In the genomic region with DNA sequence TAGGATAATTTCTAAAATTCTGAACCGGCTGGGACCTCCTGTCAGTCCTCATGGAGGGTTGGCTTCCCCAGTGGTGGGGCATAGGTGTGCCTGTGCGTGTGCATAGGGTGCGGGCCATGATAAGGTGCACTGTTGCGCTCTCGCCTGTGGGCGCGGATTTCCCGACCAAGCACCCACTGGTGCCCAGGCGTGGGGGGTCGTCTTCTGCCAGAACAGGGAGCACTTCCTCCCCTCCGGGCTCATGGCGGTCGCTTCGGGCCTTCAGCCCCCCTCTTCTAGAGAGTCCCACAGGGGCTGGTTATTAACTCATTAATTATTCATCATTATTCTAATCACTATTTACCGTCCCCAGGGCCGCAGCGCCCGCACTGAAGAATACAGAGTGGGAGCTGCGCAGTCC, we compare ENCODE assay signal across 24 cellular contexts. TPM values are rescaled to one million over a fixed set of nuclear protein-coding genes. Genes with fewer than 3 reads are reported as not detected.
"Had no signal": no experiment of that assay in that cellular context is flagged by ENCODE, and none has a peak within 500 bp of the region (broad histone marks: within the 10 kb centered on the region; RNA-seq: fewer than 3 reads in every experiment).

No MANE protein-coding gene starts in this region.

- H3K4me3 ChIP-seq: heart left ventricle, ovary, right lobe of liver, spleen had no signal

- DNase-seq: cerebellar nuclear complex; foreskin melanocyte; heart left ventricle; hippocampal formation; left colon; left ventricle myocardium superior; mesendoderm; naive thymus-derived CD4-positive, alpha-beta T cell; ovary; spleen; stimulated activated CD4-positive, alpha-beta T cell treated with anti-CD3 and anti-CD28 coated beads, Interleukin-15, amount 100 ng/mL, for 24 hours; stimulated activated CD4-positive, alpha-beta T cell treated with anti-CD3 and anti-CD28 coated beads, Interleukin-2, amount 100 ng/mL, for 24 hours; stimulated activated naive CD4-positive, alpha-beta T cell; trophoblast cell had no signal

- H3K9me3 ChIP-seq: heart left ventricle, ovary, right lobe of liver, spleen had no signal

- H3K4me3 Mint-ChIP-seq: dendritic cell treated with granulocyte-macrophage colony-stimulating factor and Interleukin-4, amounts not matched to agents 40 ng/mL and 50 ng/mL, for 4 days had no signal

- ATAC-seq: heart left ventricle; left colon; left ventricle myocardium superior; naive thymus-derived CD4-positive, alpha-beta T cell; right lobe of liver had no signal

- H3K36me3 ChIP-seq: heart left ventricle, ovary, right lobe of liver had no signal

- H3K27me3 ChIP-seq: ovary had no signal

- H3K27ac Mint-ChIP-seq: dendritic cell treated with granulocyte-macrophage colony-stimulating factor and Interleukin-4, amounts not matched to agents 40 ng/mL and 50 ng/mL, for 4 days; naive thymus-derived CD4-positive, alpha-beta T cell; progenitor cell of endocrine pancreas had no signal

- H3K9me3 Mint-ChIP-seq: dendritic cell treated with granulocyte-macrophage colony-stimulating factor and Interleukin-4, amounts not matched to agents 40 ng/mL and 50 ng/mL, for 4 days had no signal

- H3K27ac ChIP-seq: heart left ventricle, ovary, right lobe of liver, spleen had no signal

RNA-seq across cellular contexts. Expression of gene C1QL4, which starts 2.8 kb away (rescaled TPM):
- total RNA-seq: endothelial cell of umbilical vein; heart left ventricle; kidney epithelial cell; left colon; left ventricle myocardium superior; lung microvascular endothelial cell; naive thymus-derived CD4-positive, alpha-beta T cell; ovary; right lobe of liver; skeletal muscle tissue; spleen had no signal
- polyA plus RNA-seq: endothelial cell of umbilical vein; esophagus; heart left ventricle; naive thymus-derived CD4-positive, alpha-beta T cell; ovary; spleen had no signal

RNA-seq across cellular contexts. Expression of gene DNAJC22, which starts 12.5 kb away (rescaled TPM):
- total RNA-seq: mononuclear cell; naive thymus-derived CD4-positive, alpha-beta T cell; skeletal muscle tissue had no signal
- polyA plus RNA-seq: naive thymus-derived CD4-positive, alpha-beta T cell had no signal

RNA-seq across cellular contexts. Expression of gene PRPH, which starts 39.3 kb away (rescaled TPM):
- total RNA-seq: endothelial cell of umbilical vein; left ventricle myocardium superior; lung microvascular endothelial cell; mononuclear cell; naive thymus-derived CD4-positive, alpha-beta T cell; right lobe of liver had no signal
- polyA plus RNA-seq: endothelial cell of umbilical vein; naive thymus-derived CD4-positive, alpha-beta T cell; neural cell had no signal
